ENCODE assay signal across 16 cellular contexts in the genomic region with DNA sequence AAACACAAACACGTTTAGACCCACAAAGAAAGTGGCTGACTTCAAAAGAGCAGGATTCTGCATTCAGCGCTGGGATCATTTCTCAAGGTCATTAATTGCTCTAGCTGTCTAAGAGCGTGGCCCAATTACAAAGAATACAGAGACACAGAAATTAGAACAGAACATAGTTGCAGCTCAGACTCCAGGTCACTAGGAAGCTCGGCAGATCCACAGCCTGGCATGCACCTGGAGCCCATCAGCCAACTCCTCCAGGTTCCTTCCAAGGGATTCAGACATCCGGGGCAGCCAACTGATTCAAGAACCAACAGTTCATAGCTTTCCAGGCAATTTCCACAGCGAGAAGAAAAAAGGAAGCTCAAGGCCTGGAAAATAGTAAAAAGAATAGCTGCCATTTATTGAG.
"Had no signal": no experiment of that assay in that cellular context is flagged by ENCODE, and none has a peak within 500 bp of the region (broad histone marks: within the 10 kb centered on the region; RNA-seq: fewer than 3 reads in every experiment).

No MANE protein-coding gene starts in this region.

- H3K27me3 ChIP-seq: body of pancreas, pancreas, suprapubic skin, transverse colon had no signal

- H3K9me3 ChIP-seq: body of pancreas, lower lobe of right lung, pancreas, spleen, suprapubic skin, transverse colon had no signal

- H3K9me3 Mint-ChIP-seq: activated CD4-positive, alpha-beta memory T cell treated with anti-CD3 and anti-CD28 coated beads for 36 hours; stimulated activated naive CD8-positive, alpha-beta T cell treated with anti-CD3 and anti-CD28 coated beads, Interleukin-15, amount 100 ng/mL, for 72 hours; T-helper 2 cell treated with Interferon-gamma antibody and Interleukin-4, amounts not matched to agents 5 μg/mL and 100 μg/mL, for 36 hours had no signal

- H3K4me3 ChIP-seq: body of pancreas, lower lobe of right lung, pancreas, spleen, suprapubic skin, transverse colon had no signal

- H3K36me3 ChIP-seq: lower lobe of right lung, pancreas, spleen, suprapubic skin, transverse colon had no signal

- H3K4me3 Mint-ChIP-seq: activated CD4-positive, alpha-beta memory T cell treated with anti-CD3 and anti-CD28 coated beads for 36 hours; activated CD8-positive, alpha-beta memory T cell treated with anti-CD3 and anti-CD28 coated beads, Interleukin-2, amount 10 ng/mL, durations not matched to agents 7 days and 5 days; stimulated activated naive CD8-positive, alpha-beta T cell treated with anti-CD3 and anti-CD28 coated beads, Interleukin-15, amount 100 ng/mL, for 72 hours; T-helper 2 cell treated with Interferon-gamma antibody and Interleukin-4, amounts not matched to agents 5 μg/mL and 100 μg/mL, for 36 hours had no signal

- DNase-seq: activated CD8-positive, alpha-beta memory T cell treated with anti-CD3 and anti-CD28 coated beads, Interleukin-2, amount 10 ng/mL, durations not matched to agents 7 days and 5 days; activated naive CD4-positive, alpha-beta T cell treated with Interleukin-2 at 50 U/mL for 16 hours; body of pancreas; caudate nucleus; foreskin keratinocyte; hypothalamus; islet precursor cell; left colon; lower lobe of right lung; pancreas; spleen; stimulated activated naive CD8-positive, alpha-beta T cell treated with anti-CD3 and anti-CD28 coated beads, Interleukin-15, amount 100 ng/mL, for 72 hours; transverse colon had no signal

- ATAC-seq: activated CD8-positive, alpha-beta memory T cell treated with anti-CD3 and anti-CD28 coated beads, Interleukin-2, amount 10 ng/mL, durations not matched to agents 7 days and 5 days; body of pancreas; foreskin keratinocyte; left colon; lower lobe of right lung; pancreas had no signal

- H3K4me1 ChIP-seq: foreskin keratinocyte had no signal

- H3K27ac ChIP-seq: body of pancreas, foreskin keratinocyte, lower lobe of right lung, pancreas, spleen, suprapubic skin, transverse colon had no signal

- H3K36me3 Mint-ChIP-seq: activated CD4-positive, alpha-beta memory T cell treated with anti-CD3 and anti-CD28 coated beads for 36 hours; activated CD8-positive, alpha-beta memory T cell treated with anti-CD3 and anti-CD28 coated beads, Interleukin-2, amount 10 ng/mL, durations not matched to agents 7 days and 5 days had no signal

- H3K27ac Mint-ChIP-seq: activated CD4-positive, alpha-beta memory T cell treated with anti-CD3 and anti-CD28 coated beads for 36 hours; activated CD8-positive, alpha-beta memory T cell treated with anti-CD3 and anti-CD28 coated beads, Interleukin-2, amount 10 ng/mL, durations not matched to agents 7 days and 5 days; stimulated activated naive CD8-positive, alpha-beta T cell treated with anti-CD3 and anti-CD28 coated beads, Interleukin-15, amount 100 ng/mL, for 72 hours; T-helper 2 cell treated with Interferon-gamma antibody and Interleukin-4, amounts not matched to agents 5 μg/mL and 100 μg/mL, for 36 hours had no signal
